7 cellular contexts compared by ENCODE assay signal in genomic region chr12:70590051-70590450, GRCh38. TPM values are rescaled to one million over a fixed set of nuclear protein-coding genes. Genes with fewer than 3 reads are reported as not detected.
DNase-seq lines count a peak whose midpoint lies in the region; ATAC-seq, FAIRE-seq and TF ChIP-seq lines count a peak whose summit lies in the region.

No MANE protein-coding gene starts in this region.

- TF ChIP-seq RAD21 in K562 (CRISPR knock-in tag; conservative IDR thresholded peaks at IDR 0.05 in 1 of 2, IDR thresholded peaks at IDR 0.05 in 1 of 2): peak; percentile 92 to 96

- ATAC-seq in K562: peak; percentile 98

- no peaks in the 10 kb centered on the region for H3K27me3 ChIP-seq in K562 (ENCODE audit: control insufficient read depth in 2 of 2, insufficient read depth in 2 of 2, low read length in 2 of 2)

- CTCF ChIA-PET in K562 (lab: Yijun Ruan, JAX; ENCODE audit: low intra/inter-chr PET ratio): interaction anchor here (1.2 to 2.6 kb wide), 3 partner anchors 129 to 689 kb away, joined by 3 to 48 read pairs (median 11); no protein-coding TSS in a partner anchor

- H4K20me1 ChIP-seq in K562 (replicated peaks; ENCODE audit: control insufficient read depth, insufficient read depth, low read length): no peaks in the 10 kb centered on the region

- H3K4me1 Mint-ChIP-seq in HFFc6 (ENCODE audit: low read depth): peaks cover 20% of the 10 kb centered on the region

- H3K27ac Mint-ChIP-seq in HFFc6: no peak overlapping the region

- H3K9me3 Mint-ChIP-seq in HFFc6: no peaks in the 10 kb centered on the region

- in situ Hi-C loops in K562 (cut with MboI): loop anchor here (5.0 to 25.0 kb wide), 2 partner anchors 257 to 422 kb away; no protein-coding TSS in a partner anchor

- WGBS in K562 (ENCODE audit: insufficient coverage, low coverage, missing lambda C conversion rate): 34% methylated on average over 6 of the region's 6 CpGs

- H3K9me1 ChIP-seq in K562 (ENCODE audit: control insufficient read depth, insufficient read depth, low read length): no peaks in the 10 kb centered on the region

- H3K27ac ChIP-seq in K562 (ENCODE audit: extremely low read depth, low read depth, low read length): no peak overlapping the region

- 0 out of 2 replicates have a peak, but pooled peaks cover 5% of the 10 kb centered on the region for H3K36me3 Mint-ChIP-seq in HFFc6 (ENCODE audit: low read depth)

- TF ChIP-seq EP300 in K562 (IDR thresholded peaks at IDR 0.05; ENCODE audit: low read length): no peak

- FAIRE-seq in K562 (lab: Jason Lieb, UNC): peak; percentile 86

- no peaks in the 10 kb centered on the region; the same call in 1 of the 2 replicates for H3K27me3 Mint-ChIP-seq in HFFc6 (ENCODE audit: insufficient read depth)

- peaks cover 0 to 3% of the 10 kb centered on the region in 2 experiments; a peak in 1 of 5 replicates for H3K4me1 ChIP-seq in K562 (replicated peaks in 1 of 2; ENCODE audit: control insufficient read depth in 2 of 2, insufficient read depth in 2 of 2, low read length in 2 of 2)

- H3K4me2 ChIP-seq in K562 (ENCODE audit: insufficient read depth, low read length): no peak overlapping the region

- DNase-seq in HFFc6 (peak; percentile 70), NAMALWA (ENCODE audit: low spot score) (peak; percentile 73), T-helper 2 cell (peak in 3 of 5 experiments; percentile 6 to 54 (median 21)), K562 (ENCODE audit: extremely low read depth in 1 of 4, low spot score in 3 of 4) (peak; percentile 69 to 86 (median 70)), iPS-NIHi7 (ENCODE audit: extremely low spot score) (peak; percentile 82)
- DNase-seq in stimulated activated CD4-positive, alpha-beta T cell treated with anti-CD3 and anti-CD28 coated beads, Interleukin-12 subunit alpha, Interleukin-12 subunit beta, amount 100 ng/mL, for 4 hours: peak; percentile 42

- peak overlapping the region; percentile 30 for H2AFZ ChIP-seq in K562 (ENCODE audit: low read depth, low read length)

- H3K36me3 ChIP-seq in K562 (ENCODE audit: control insufficient read depth, insufficient read depth, low read length): peaks cover 16% of the 10 kb centered on the region; the same call in 2 of the 3 replicates

- no peak overlapping the region for H3K9ac ChIP-seq in K562 (ENCODE audit: insufficient read depth in 1 of 2, low read depth in 2 of 2, low read length in 2 of 2)

- intact Hi-C loops in K562 (cut with micrococcal nuclease): loop anchor here (1.0 to 10.0 kb wide), 3 partner anchors 74 to 245 kb away; no protein-coding TSS in a partner anchor

- BruUV-seq in K562 (replicated peaks; lab: Mats Ljungman, UMichigan): no TSS peak

- no peak overlapping the region for H3K4me3 Mint-ChIP-seq in HFFc6

- no peak overlapping the region for H3K4me3 ChIP-seq in K562

- no peaks in the 10 kb centered on the region for H3K9me3 ChIP-seq in K562 (replicated peaks; ENCODE audit: control insufficient read depth, insufficient read depth, low read depth, low read length)

- no peaks in the 10 kb centered on the region for H3K79me2 ChIP-seq in K562 (ENCODE audit: control insufficient read depth, insufficient read depth, low read length)

- TF ChIP-seq CTCF in GM12874 (IDR thresholded peaks at IDR 0.05; ENCODE audit: insufficient read depth, low read depth, low read length) (peak; percentile 83), HFFc6 (IDR thresholded peaks at IDR 0.05) (peak; percentile 97), K562 (IDR thresholded peaks at IDR 0.05 in 2 of 3, conservative IDR thresholded peaks at IDR 0.05 in 1 of 3; ENCODE audit: insufficient read depth in 2 of 3, low read depth in 1 of 3, low read length in 3 of 3) (peak; percentile 81 to 90 (median 85))

- no peak for TF ChIP-seq POLR2A in K562 (conservative IDR thresholded peaks at IDR 0.05)

- POLR2A ChIA-PET in K562 (lab: Yijun Ruan, JAX): interaction anchor here (0.6 to 1.1 kb wide), 2 partner anchors 17 to 20 kb away, joined by 3 to 4 read pairs; no protein-coding TSS in a partner anchor

TF ChIP-seq in K562, 482 proteins besides CTCF, POLR2A, EP300 and RAD21 (continues in another document):
- TF ChIP-seq ELF4 (CRISPR knock-in tag; IDR thresholded peaks at IDR 0.05): peak; percentile 49; the same call in 1 of the 2 replicates
- TF ChIP-seq ZBTB5 (IDR thresholded peaks at IDR 0.05): no peak
- no peak for TF ChIP-seq KDM2B (CRISPR knock-in tag; IDR thresholded peaks at IDR 0.05)
- TF ChIP-seq ARID2 (IDR thresholded peaks at IDR 0.05): peak; percentile 53; the same call in 1 of the 2 replicates
- TF ChIP-seq TSHZ1 (CRISPR knock-in tag; IDR thresholded peaks at IDR 0.05): 0 out of 2 replicates have a peak, but pooled peaks have one; percentile 23
- 0 out of 2 replicates have a peak, but pooled peaks have one; percentile 44 for TF ChIP-seq ZNF76 (CRISPR knock-in tag; IDR thresholded peaks at IDR 0.05; ENCODE audit: borderline replicate concordance)
- TF ChIP-seq NFE2 (IDR thresholded peaks at IDR 0.05; ENCODE audit: low read depth): no peak
- no peak for TF ChIP-seq CBX8 (IDR thresholded peaks at IDR 0.05; ENCODE audit: borderline replicate concordance, extremely low read depth, low read depth, low read length, poor library complexity, severe bottlenecking)
- no peak for TF ChIP-seq ZFX (CRISPR knock-in tag; IDR thresholded peaks at IDR 0.05)
- TF ChIP-seq IRF1 (CRISPR knock-in tag; IDR thresholded peaks at IDR 0.05; ENCODE audit: borderline replicate concordance): no peak
- TF ChIP-seq ZNF311 (CRISPR knock-in tag; IDR thresholded peaks at IDR 0.05): peak; percentile 63; the same call in 1 of the 2 replicates

RNA-seq across cellular contexts. Expression of gene PTPRB, which starts 47.2 kb away (rescaled TPM):
- 1 to 10 TPM; 2.6 to 4.3 (median 3.1) TPM for total RNA-seq in HFFc6 (2021; fragmentation: NEBNext Ultra II Directional; extraction: Animal tissue kit (Norgen Biotek cat#: 25700))
- 9.2 and 18.5 TPM in 2 replicates for total RNA-seq in K562 (2011; cell fraction: chromatin; rRNA removed; ENCODE audit: low replicate concordance)
- 6.3 and 6.6 TPM in 2 replicates for total RNA-seq in K562 (2011; cell fraction: nucleolus; rRNA removed)
- total RNA-seq in K562 (2011; cell fraction: nucleoplasm; rRNA removed): 8.2 and 9.1 TPM in 2 replicates
- total RNA-seq in K562 (2014; rRNA removed): 2.1 and 2.4 TPM in 2 replicates
- 3.8 and 4.5 TPM in 2 replicates for total RNA-seq in K562 (2014; rRNA removed; fragmentation: Illumina TruSeq; extraction: Trizol)
- total RNA-seq in K562 (2015; rRNA removed; fragmentation: Illumina TruSeq; extraction: Trizol): 5.9 and 6.2 TPM in 2 replicates
- total RNA-seq in K562 (2021): 4.2 and 4.8 TPM in 2 replicates
- polyA plus RNA-seq in K562 (2011; rRNA removed): 1.5 and 1.6 TPM in 2 replicates
- polyA plus RNA-seq in K562 (2011; cell fraction: cytosol; rRNA removed): 0.49 and 0.72 TPM in 2 replicates
- polyA plus RNA-seq in K562 (2011; cell fraction: nucleus; rRNA removed): 2.5 and 2.9 TPM in 2 replicates
- 6.6 and 8.6 TPM in 2 replicates for polyA plus RNA-seq in K562 (2012)
- polyA plus RNA-seq in K562 (2014; fragmentation: Illumina TruSeq; extraction: Trizol): 3.1 and 3.3 TPM in 2 replicates
- polyA plus RNA-seq in K562 (2014; fragmentation: Nextera tagmentation; extraction: Ambion mirVana): under 1 TPM; 0.46 to 0.59 TPM
- 3.1 and 4.0 TPM in 2 replicates for polyA plus RNA-seq in K562 (2014; rRNA removed)
- polyA minus RNA-seq in K562 (2011; rRNA and poly(A)+ RNA removed): 3.5 and 5.0 TPM in 2 replicates
- 0.64 and 0.76 TPM in 2 replicates for polyA minus RNA-seq in K562 (2011; cell fraction: cytosol; rRNA and poly(A)+ RNA removed)
- polyA minus RNA-seq in K562 (2011; cell fraction: nucleus; rRNA and poly(A)+ RNA removed): 2.4 and 4.9 TPM in 2 replicates

Comparison
In these comparisons a context has a peak if more than half of its experiments do, and no peak if none do; other contexts are left out.
1. DNase-seq: peak in every context shown above with its lines; median percentile 82 in iPS-NIHi7; 73 in NAMALWA; 70 in HFFc6; 70 in K562; 42 in stimulated activated CD4-positive, alpha-beta T cell treated with anti-CD3 and anti-CD28 coated beads, Interleukin-12 subunit alpha, Interleukin-12 subunit beta, amount 100 ng/mL, for 4 hours; 21 in T-helper 2 cell.